23 cellular contexts compared by ENCODE assay signal in genomic region chr13:98334620-98335205, GRCh38.
DNase-seq lines count a peak whose midpoint lies in the region; ATAC-seq and TF ChIP-seq lines count a peak whose summit lies in the region.
"Had no signal": no experiment of that assay in that cellular context is flagged by ENCODE, and none has a peak within 500 bp of the region (broad histone marks: within the 10 kb centered on the region; RNA-seq: fewer than 3 reads in every experiment).

No MANE protein-coding gene starts in this region.

- no peak overlapping the region for H2BK15ac ChIP-seq in H9 (ENCODE audit: low read depth, low read length)

- H4K8ac ChIP-seq in H9 (replicated peaks; ENCODE audit: insufficient read length, low read depth, low read length) = no peak overlapping the region

- H3K9ac ChIP-seq in SK-N-SH (no peak overlapping the region), H9 (ENCODE audit: extremely low read depth, insufficient read length, low read length) (no peak overlapping the region), endodermal cell (ENCODE audit: extremely low read depth, low read length, poor library complexity, severe bottlenecking) (no peak overlapping the region)
- H3K9ac ChIP-seq: BLaER1 treated with 17β-estradiol and CSF1 and Interleukin-3, amounts not matched to agents 10 nM and 100 nM had no signal

- no peak for TF ChIP-seq RAD21 in SK-N-SH (IDR thresholded peaks at IDR 0.05; ENCODE audit: low read length)

- no peak overlapping the region for H3K56ac ChIP-seq in H9 (ENCODE audit: insufficient read length, low read depth, low read length)

- no peaks in the 10 kb centered on the region for H3K27me3 Mint-ChIP-seq in H9 (ENCODE audit: low read depth)
- no peaks in the 10 kb centered on the region for H3K27me3 Mint-ChIP-seq in endodermal cell (ENCODE audit: insufficient read depth)
- peaks cover 5 to 49% (median 28%) of the 10 kb centered on the region in 5 donors for H3K27me3 Mint-ChIP-seq in naive thymus-derived CD4-positive, alpha-beta T cell

- no peak overlapping the region for H4K91ac ChIP-seq in H9 (ENCODE audit: insufficient read length, low read depth, low read length)

- H3K27me3 ChIP-seq in SK-N-SH (ENCODE audit: insufficient read depth) (no peaks in the 10 kb centered on the region), H9 (ENCODE audit: insufficient read depth, low read length) (no peaks in the 10 kb centered on the region), endodermal cell (ENCODE audit: control insufficient read depth, insufficient read depth, low read length, poor library complexity, severe bottlenecking) (no peaks in the 10 kb centered on the region)
- H3K27me3 ChIP-seq in naive thymus-derived CD4-positive, alpha-beta T cell (ENCODE audit: control insufficient read depth in 2 of 2, insufficient read depth in 2 of 2, low read length in 2 of 2) = no peaks in the 10 kb centered on the region
- H3K27me3 ChIP-seq: BE2C; BLaER1 treated with 17β-estradiol and CSF1 and Interleukin-3, amounts not matched to agents 10 nM and 100 nM had no signal

- no peak overlapping the region for H2BK120ac ChIP-seq in H9 (ENCODE audit: low read depth, low read length, poor library complexity, severe bottlenecking)

- POLR2A ChIA-PET in SK-N-SH (lab: Yijun Ruan, JAX) = no interaction called here
- POLR2A ChIA-PET in naive thymus-derived CD4-positive, alpha-beta T cell (lab: Charles Lee) = no interaction called here

- H4K20me1 ChIP-seq in SK-N-SH (ENCODE audit: insufficient read depth) = no peaks in the 10 kb centered on the region
- H4K20me1 ChIP-seq in H9 (ENCODE audit: control insufficient read depth, insufficient read depth, insufficient read length) = no peaks in the 10 kb centered on the region

- H3K36me3 ChIP-seq in SK-N-SH (replicated peaks in 1 of 2; ENCODE audit: control insufficient read depth in 1 of 2, insufficient read depth in 2 of 2, low read length in 1 of 2) (no peaks in the 10 kb centered on the region), endodermal cell (ENCODE audit: control insufficient read depth, insufficient read depth, low read length) (peaks cover 46% of the 10 kb centered on the region)
- no peaks in the 10 kb centered on the region for H3K36me3 ChIP-seq in naive thymus-derived CD4-positive, alpha-beta T cell (ENCODE audit: control insufficient read depth in 2 of 3, insufficient read depth in 3 of 3, low read length in 3 of 3)
- H3K36me3 ChIP-seq: BE2C, HAP-1 had no signal

- no peak for TF ChIP-seq EP300 in SK-N-SH (IDR thresholded peaks at IDR 0.05; ENCODE audit: borderline replicate concordance in 1 of 2, low read depth in 1 of 2, low read length in 1 of 2)

- H3K18ac ChIP-seq in H9 (ENCODE audit: insufficient read length, low read depth, low read length) = no peak overlapping the region

- intact Hi-C loops in naive thymus-derived CD4-positive, alpha-beta T cell (cut with micrococcal nuclease) = no loop called here

- H3F3A ChIP-seq in SK-N-SH (replicated peaks; ENCODE audit: insufficient read depth) = no peaks in the 10 kb centered on the region

- no peak overlapping the region for H3K23ac ChIP-seq in H9 (ENCODE audit: insufficient read length, low read depth, low read length)

- CTCF ChIA-PET in SK-N-SH (lab: Yijun Ruan, JAX) = no interaction called here
- CTCF ChIA-PET in naive thymus-derived CD4-positive, alpha-beta T cell (lab: Charles Lee) = no interaction called here

- TF ChIP-seq CTCF in SK-N-SH (IDR thresholded peaks at IDR 0.05) (no peak), H9 (conservative IDR thresholded peaks at IDR 0.05) (no peak), endodermal cell (conservative IDR thresholded peaks at IDR 0.05) (no peak)

- no peak overlapping the region for H3K4me3 ChIP-seq in SK-N-SH (ENCODE audit: low read depth in 2 of 2, low read length in 1 of 2)
- H3K4me3 ChIP-seq in endodermal cell (ENCODE audit: low read length) = peak overlapping the region; percentile 8
- no peak overlapping the region for H3K4me3 ChIP-seq in naive thymus-derived CD4-positive, alpha-beta T cell (ENCODE audit: low read length)
- H3K4me3 ChIP-seq: A549, GM12878, GM23338, HAP-1 had no signal

- WGBS in SK-N-SH (ENCODE audit: low lambda C conversion rate) = 93% methylated on average over 5 of the region's 5 CpGs
- WGBS in H9 (ENCODE audit: extremely low coverage, insufficient read length, low lambda C conversion rate) = no CpG with 5 or more reads among the region's 5 CpGs
- 94% methylated on average over 3 to 5 of the region's 5 CpGs for WGBS in endodermal cell (ENCODE audit: insufficient coverage in 1 of 2, insufficient read length in 1 of 2), 2 experiments

- H3K79me1 ChIP-seq in H9 (ENCODE audit: insufficient read depth, low read depth, low read length, poor library complexity, severe bottlenecking) = peaks cover 3% of the 10 kb centered on the region

- no peak overlapping the region for H2BK20ac ChIP-seq in H9 (ENCODE audit: low read depth, low read length, poor library complexity, severe bottlenecking)

- H3K9me3 Mint-ChIP-seq in H9 (peaks cover 11 to 17% of the 10 kb centered on the region in 2 experiments; a peak in 4 of 5 replicates), endodermal cell (peaks cover 11% of the 10 kb centered on the region)
- H3K9me3 Mint-ChIP-seq in naive thymus-derived CD4-positive, alpha-beta T cell = peaks cover 0 to 15% (median 3%) of the 10 kb centered on the region in 11 donors
- H3K9me3 Mint-ChIP-seq: CD4-positive, alpha-beta T cell had no signal

- ATAC-seq in SK-N-SH treated with all-trans-retinoic acid at 6 μM for 48 hours = no peak
- no peak for ATAC-seq in naive thymus-derived CD4-positive, alpha-beta T cell
- ATAC-seq: A549, GM12878, GM23338 had no signal

- H4K5ac ChIP-seq in H9 (ENCODE audit: insufficient read length, low read depth, low read length) = no peak overlapping the region

- H3K4ac ChIP-seq in H9 (ENCODE audit: low read depth, low read length) = no peak overlapping the region

- no peak overlapping the region for H2AK5ac ChIP-seq in H9 (ENCODE audit: insufficient read length, low read length)

- H3K9me3 ChIP-seq in SK-N-SH (no peaks in the 10 kb centered on the region), H9 (ENCODE audit: control insufficient read depth, low read depth, low read length) (no peaks in the 10 kb centered on the region), endodermal cell (ENCODE audit: control insufficient read depth, low read length) (peaks cover 23% of the 10 kb centered on the region)
- H3K9me3 ChIP-seq in naive thymus-derived CD4-positive, alpha-beta T cell (ENCODE audit: control insufficient read depth in 2 of 3, low read length in 3 of 3) = no peaks in the 10 kb centered on the region
- H3K9me3 ChIP-seq: A549, BE2C had no signal

- no peak overlapping the region for H3K27ac ChIP-seq in SK-N-SH (ENCODE audit: low read depth in 2 of 2, low read length in 1 of 2)
- no peak overlapping the region for H3K27ac ChIP-seq in H9 (ENCODE audit: insufficient read length, low read depth, low read length)
- H3K27ac ChIP-seq in endodermal cell (ENCODE audit: low read depth, low read length) = no peak overlapping the region
- H3K27ac ChIP-seq in naive thymus-derived CD4-positive, alpha-beta T cell (ENCODE audit: low read depth, low read length) = no peak overlapping the region
- H3K27ac ChIP-seq: A549; BLaER1 treated with 17β-estradiol and CSF1 and Interleukin-3, amounts not matched to agents 10 nM and 100 nM had no signal

- H3K4me1 ChIP-seq in SK-N-SH (ENCODE audit: control insufficient read depth in 1 of 2, insufficient read depth in 2 of 2, low read depth in 1 of 2, low read length in 1 of 2) = no peaks in the 10 kb centered on the region; a peak in 1 of 4 replicates
- peaks cover 12% of the 10 kb centered on the region for H3K4me1 ChIP-seq in H9 (ENCODE audit: insufficient read depth, low read length)
- H3K4me1 ChIP-seq in endodermal cell (ENCODE audit: control insufficient read depth, insufficient read depth, low read length) = peaks cover 4% of the 10 kb centered on the region
- H3K4me1 ChIP-seq in naive thymus-derived CD4-positive, alpha-beta T cell (ENCODE audit: control insufficient read depth in 2 of 2, insufficient read depth in 2 of 2, low read length in 2 of 2) = no peaks in the 10 kb centered on the region
- H3K4me1 ChIP-seq: A549, BE2C, HAP-1 had no signal

- peak overlapping the region in 2 of 3 experiments; percentile 37 to 76; a peak in 1 of 7 replicates for H3K27ac Mint-ChIP-seq in H9
- peak overlapping the region; percentile 23 for H3K27ac Mint-ChIP-seq in endodermal cell
- no peak overlapping the region for H3K27ac Mint-ChIP-seq in naive thymus-derived CD4-positive, alpha-beta T cell
- H3K27ac Mint-ChIP-seq: CD14-positive monocyte; CD4-positive, alpha-beta T cell; CD8-positive, alpha-beta memory T cell had no signal

- H3K4me1 Mint-ChIP-seq in H9 (peaks cover 54 to 57% of the 10 kb centered on the region in 2 experiments), endodermal cell (peaks cover 40% of the 10 kb centered on the region)
- H3K4me1 Mint-ChIP-seq in naive thymus-derived CD4-positive, alpha-beta T cell = peaks cover 0 to 2% (median 0%) of the 10 kb centered on the region in 7 donors
- H3K4me1 Mint-ChIP-seq: CD14-positive monocyte; CD8-positive, alpha-beta memory T cell had no signal

- H3T11ph ChIP-seq in H9 (ENCODE audit: low read length) = no peak overlapping the region

- H3K9me2 ChIP-seq in SK-N-SH = no peaks in the 10 kb centered on the region

- H2BK5ac ChIP-seq in H9 (ENCODE audit: insufficient read length, low read length) = no peak overlapping the region

- no peak overlapping the region for H2BK12ac ChIP-seq in H9 (ENCODE audit: insufficient read length, low read depth, low read length)

- DNase-seq in SK-N-SH (no peak), H9 (no peak), endodermal cell (peak; percentile 22), COLO829 (ENCODE audit: low spot score) (no peak)
- no peak for DNase-seq in naive thymus-derived CD4-positive, alpha-beta T cell
- DNase-seq: 8988T; ACHN; AML-193; BE2C; Calu3; CD4-positive, alpha-beta T cell; CD8-positive, alpha-beta memory T cell; COR-L47; DMS79; EL; GDM1 had no signal

- H3K14ac ChIP-seq in H9 (ENCODE audit: insufficient read depth, low read length) = no peak overlapping the region

- H3K4me3 Mint-ChIP-seq in H9 (no peak overlapping the region), endodermal cell (no peak overlapping the region)
- no peak overlapping the region for H3K4me3 Mint-ChIP-seq in naive thymus-derived CD4-positive, alpha-beta T cell
- H3K4me3 Mint-ChIP-seq: CD14-positive monocyte; CD4-positive, alpha-beta T cell; CD8-positive, alpha-beta memory T cell; GM23338 had no signal

- H3K79me2 ChIP-seq in SK-N-SH (ENCODE audit: insufficient read depth) = peaks cover 5% of the 10 kb centered on the region; the same call in 1 of the 2 replicates
- no peaks in the 10 kb centered on the region; the same call in 1 of the 2 replicates for H3K79me2 ChIP-seq in H9 (ENCODE audit: insufficient read depth, low read length)

- H3K23me2 ChIP-seq in H9 (ENCODE audit: insufficient read length, low read depth, low read length, poor library complexity, severe bottlenecking) = no peaks in the 10 kb centered on the region

- no peak overlapping the region for H2AFZ ChIP-seq in SK-N-SH (ENCODE audit: low read depth)
- no peak overlapping the region for H2AFZ ChIP-seq in H9 (ENCODE audit: low read length)
- H2AFZ ChIP-seq: GM23338 had no signal

- no peak overlapping the region for H3K4me2 ChIP-seq in SK-N-SH
- H3K4me2 ChIP-seq in H9 (ENCODE audit: insufficient read depth, insufficient read length, low read length) = no peak overlapping the region
- H3K4me2 ChIP-seq: A549, GM23338 had no signal

- peaks cover 15 to 22% (median 22%) of the 10 kb centered on the region in 3 experiments for H3K36me3 Mint-ChIP-seq in H9 (ENCODE audit: insufficient read depth in 1 of 3, low read depth in 3 of 3)
- H3K36me3 Mint-ChIP-seq in endodermal cell (ENCODE audit: low read depth) = peaks cover 43% of the 10 kb centered on the region
- H3K36me3 Mint-ChIP-seq in naive thymus-derived CD4-positive, alpha-beta T cell = peaks cover 0 to 5% (median 3%) of the 10 kb centered on the region in 5 donors
- H3K36me3 Mint-ChIP-seq: CD14-positive monocyte; CD8-positive, alpha-beta memory T cell had no signal

Comparison
In these comparisons a context has a peak if more than half of its experiments do, and no peak if none do; other contexts are left out.
1. H3K27ac Mint-ChIP-seq: peak in H9 (2 of 3) and endodermal cell (single experiment); none in naive thymus-derived CD4-positive, alpha-beta T cell (0 of 9).